ENCODE assay signal across 8 cellular contexts in genomic region chr2:119476301-119477117, GRCh38. TPM values are rescaled to one million over a fixed set of nuclear protein-coding genes. Genes with fewer than 3 reads are reported as not detected.
DNase-seq lines count a peak whose midpoint lies in the region; ATAC-seq and TF ChIP-seq lines count a peak whose summit lies in the region.

No MANE protein-coding gene starts in this region.

- H3K27ac Mint-ChIP-seq in activated CD4-positive, alpha-beta memory T cell treated with anti-CD3 and anti-CD28 coated beads for 36 hours: no peak overlapping the region
- no peak overlapping the region for H3K27ac Mint-ChIP-seq in natural killer cell

- H3K4me3 ChIP-seq in GM06990 (replicated peaks; ENCODE audit: low read depth, low read length) (no peak overlapping the region), aorta (ENCODE audit: low read length in 2 of 2) (no peak overlapping the region)

- POLR2A ChIA-PET in activated CD4-positive, alpha-beta memory T cell treated with anti-CD3 and anti-CD28 coated beads for 36 hours (lab: Charles Lee): no interaction called here

- H3K27me3 ChIP-seq in GM06990 (replicated peaks; ENCODE audit: control insufficient read depth, insufficient read depth, low read length): peaks cover 1% of the 10 kb centered on the region; the same call in 1 of the 2 replicates
- H3K27me3 ChIP-seq in aorta (ENCODE audit: control insufficient read depth in 1 of 2, insufficient read depth in 2 of 2, low read length in 1 of 2): no peaks in the 10 kb centered on the region

- H3K27ac ChIP-seq in aorta (ENCODE audit: low read depth in 1 of 2, low read length in 2 of 2): no peak overlapping the region

- H3K36me3 Mint-ChIP-seq in activated CD4-positive, alpha-beta memory T cell treated with anti-CD3 and anti-CD28 coated beads for 36 hours: no peaks in the 10 kb centered on the region
- H3K36me3 Mint-ChIP-seq in natural killer cell: no peaks in the 10 kb centered on the region

- no peaks in the 10 kb centered on the region for H3K9me3 ChIP-seq in aorta (ENCODE audit: control insufficient read depth, low read length)

- DNase-seq in ACHN: peak; percentile 86
- DNase-seq in GM06990 (ENCODE audit: extremely low read depth, insufficient read length): peak; percentile 31
- DNase-seq in NCI-H1930 (lab: John Stamatoyannopoulos, UW): peak; percentile 35
- DNase-seq in activated CD4-positive, alpha-beta memory T cell treated with anti-CD3 and anti-CD28 coated beads for 36 hours: peak; percentile 42
- DNase-seq in fibroblast of the conjunctiva (ENCODE audit: low read depth): peak; percentile 38
- DNase-seq in natural killer cell: peak; percentile 36
- peak in 1 of 2 donors; percentile 65 for DNase-seq in aorta

- intact Hi-C loops in activated CD4-positive, alpha-beta memory T cell treated with anti-CD3 and anti-CD28 coated beads for 36 hours (cut with micrococcal nuclease): loop anchor here (1.0 kb wide), 1 partner anchor 69 kb away; no protein-coding TSS in a partner anchor
- intact Hi-C loops in natural killer cell (cut with micrococcal nuclease) (loop anchor here (1.0 to 5.0 kb wide), 2 partner anchors 259 to 595 kb away; no protein-coding TSS in a partner anchor), aorta (cut with DNase I) (loop anchor here in 1 of 2 donors (1.0 kb wide), 1 partner anchor 68 kb away; no protein-coding TSS in a partner anchor)

- WGBS in aorta, 2 donors: 21 to 28% methylated on average over 19 to 20 of the region's 20 CpGs

- ATAC-seq in HG02571 (IDR thresholded peaks at IDR 0.05; ENCODE audit: unreplicated experiment): peak; percentile 74
- ATAC-seq in natural killer cell: peak; percentile 60 to 81 (median 78)
- peak; percentile 73 for ATAC-seq in aorta (ENCODE audit: low FRiP score)

- H3K4me1 Mint-ChIP-seq in activated CD4-positive, alpha-beta memory T cell treated with anti-CD3 and anti-CD28 coated beads for 36 hours (ENCODE audit: low read depth): no peaks in the 10 kb centered on the region
- H3K4me1 Mint-ChIP-seq in natural killer cell: peaks cover 5% of the 10 kb centered on the region in 2 donors

- H3K9me3 Mint-ChIP-seq in activated CD4-positive, alpha-beta memory T cell treated with anti-CD3 and anti-CD28 coated beads for 36 hours: no peaks in the 10 kb centered on the region
- H3K9me3 Mint-ChIP-seq in natural killer cell: no peaks in the 10 kb centered on the region

- in situ Hi-C loops in ACHN (cut with HindIII; ENCODE audit: low pct_ligation_motif_present, low pct_unique_long_range_greater_than_20kb, low sequenced_read_pairs): no loop called here

- no peaks in the 10 kb centered on the region for H3K36me3 ChIP-seq in GM06990 (ENCODE audit: control insufficient read depth, insufficient read depth, low read length)
- H3K36me3 ChIP-seq in aorta (ENCODE audit: control insufficient read depth in 1 of 2, insufficient read depth in 2 of 2, low read length in 1 of 2): no peaks in the 10 kb centered on the region

- CTCF ChIA-PET in activated CD4-positive, alpha-beta memory T cell treated with anti-CD3 and anti-CD28 coated beads for 36 hours (lab: Charles Lee): interaction anchor here (0.6 to 3.4 kb wide), 21 partner anchors 10 to 1430 kb away, joined by 3 to 21 read pairs (median 4); no protein-coding TSS in a partner anchor

- TF ChIP-seq CTCF in GM06990 (IDR thresholded peaks at IDR 0.05; ENCODE audit: insufficient read depth, low read length, poor library complexity, severe bottlenecking): peak; percentile 99
- peak; percentile 91 for TF ChIP-seq CTCF in natural killer cell (IDR thresholded peaks at IDR 0.05)

- no peaks in the 10 kb centered on the region for H3K4me1 ChIP-seq in aorta (ENCODE audit: control insufficient read depth in 1 of 2, insufficient read depth in 2 of 2, low read length in 2 of 2)

- no peak overlapping the region for H3K4me3 Mint-ChIP-seq in activated CD4-positive, alpha-beta memory T cell treated with anti-CD3 and anti-CD28 coated beads for 36 hours
- no peak overlapping the region for H3K4me3 Mint-ChIP-seq in natural killer cell

- H3K27me3 Mint-ChIP-seq in activated CD4-positive, alpha-beta memory T cell treated with anti-CD3 and anti-CD28 coated beads for 36 hours: peaks cover 12% of the 10 kb centered on the region
- peaks cover 0 to 3% of the 10 kb centered on the region in 2 donors for H3K27me3 Mint-ChIP-seq in natural killer cell (ENCODE audit: low read depth in 2 of 2)

RNA-seq across cellular contexts. Expression of gene TMEM37, which starts 44.9 kb away (rescaled TPM):
- total RNA-seq in activated CD4-positive, alpha-beta memory T cell treated with anti-CD3 and anti-CD28 coated beads for 36 hours: not detected
- total RNA-seq in natural killer cell (not detected), aorta (10 to 100 TPM in 1 of 2 donors, 1 to 10 TPM in 1; 5.2 to 11.0 TPM)
- 10 to 100 TPM in 1 of 2 donors, 1 to 10 TPM in 1; 1.2 to 19.8 TPM for polyA plus RNA-seq in aorta

RNA-seq across cellular contexts. Expression of gene SCTR, which starts 47.8 kb away (rescaled TPM):
- total RNA-seq in activated CD4-positive, alpha-beta memory T cell treated with anti-CD3 and anti-CD28 coated beads for 36 hours: not detected
- not detected for total RNA-seq in natural killer cell
- total RNA-seq in aorta: not detected
- polyA plus RNA-seq in aorta: under 1 TPM in 1 of 2 donors, not detected in 1; 0.13 TPM

Comparison
In these comparisons a context has a peak if more than half of its experiments do, and no peak if none do; other contexts are left out.
1. RNA of gene TMEM37, which starts 44.9 kb away (total RNA-seq): 5.2 to 11.0 TPM in aorta; not detected in activated CD4-positive, alpha-beta memory T cell treated with anti-CD3 and anti-CD28 coated beads for 36 hours and not detected in natural killer cell; every median in the first group is over 4 times any median in the second.
2. Peak in every context shown above with its lines, with median percentiles within 50 percentile points of each other: ATAC-seq.